In genomic region chr10:5841965-5842364, GRCh38 we compare ENCODE assay signal across 24 cellular contexts. TPM values are rescaled to one million over a fixed set of nuclear protein-coding genes. Genes with fewer than 3 reads are reported as not detected.
DNase-seq lines count a peak whose midpoint lies in the region; ATAC-seq, FAIRE-seq and TF ChIP-seq lines count a peak whose summit lies in the region.
"Had no signal": no experiment of that assay in that cellular context is flagged by ENCODE, and none has a peak within 500 bp of the region (broad histone marks: within the 10 kb centered on the region; RNA-seq: fewer than 3 reads in every experiment).

No MANE protein-coding gene starts in this region.

- no peak overlapping the region for H3K4me3 ChIP-seq in OCI-LY1 (ENCODE audit: low read depth, low read length, poor library complexity, severe bottlenecking)
- H3K4me3 ChIP-seq in K562: no peak overlapping the region
- H3K4me3 ChIP-seq: Peyer's patch, SK-N-MC had no signal

- no peaks in the 10 kb centered on the region for H3K36me3 ChIP-seq in OCI-LY1 (ENCODE audit: insufficient read depth, low read length)
- no peaks in the 10 kb centered on the region for H3K36me3 ChIP-seq in K562 (ENCODE audit: control insufficient read depth, insufficient read depth, low read length)
- H3K36me3 ChIP-seq: BE2C, Peyer's patch had no signal

- TF ChIP-seq RAD21 in K562 (CRISPR knock-in tag; conservative IDR thresholded peaks at IDR 0.05 in 1 of 2, IDR thresholded peaks at IDR 0.05 in 1 of 2): no peak

- H3K27ac ChIP-seq in OCI-LY1 (ENCODE audit: low read depth, low read length, poor library complexity, severe bottlenecking): peak overlapping the region; percentile 98
- H3K27ac ChIP-seq in K562 (ENCODE audit: extremely low read depth, low read depth, low read length): no peak overlapping the region
- H3K27ac ChIP-seq: KMS-11, SK-N-MC had no signal

- intact Hi-C loops in K562 (cut with micrococcal nuclease): no loop called here

- H3K9me3 Mint-ChIP-seq in nephron progenitor cell: no peaks in the 10 kb centered on the region

- peaks cover 64% of the 10 kb centered on the region for H3K4me1 Mint-ChIP-seq in nephron progenitor cell

- no peak for TF ChIP-seq EP300 in K562 (IDR thresholded peaks at IDR 0.05; ENCODE audit: low read length)

- H4K20me1 ChIP-seq in OCI-LY1 (ENCODE audit: insufficient read depth, low read length) (no peaks in the 10 kb centered on the region), K562 (replicated peaks; ENCODE audit: control insufficient read depth, insufficient read depth, low read length) (no peaks in the 10 kb centered on the region)

- DNase-seq in K562 (ENCODE audit: extremely low read depth in 1 of 4, low spot score in 3 of 4) (no peak), nephron progenitor cell (no peak), nucleus accumbens (lab: John Stamatoyannopoulos, UW) (no peak), NCI-H82 (lab: John Stamatoyannopoulos, UW) (no peak)
- DNase-seq in stimulated activated CD4-positive, alpha-beta T cell treated with anti-CD3 and anti-CD28 coated beads, Interleukin-4, amount 100 ng/mL, for 24 hours: no peak
- DNase-seq: BE2C; CD4-positive, CD25-positive, alpha-beta regulatory T cell; MM.1S; NCI-H1048; NCI-H1417; NCI-H1694; NCI-H2029 treated with DMSO at 0.1 percent for 48 hours; NCI-H446 treated with DMSO at 0.1 percent for 48 hours; NCI-H526; Peyer's patch; SIG-M5; SW 1271 had no signal

- H3F3A ChIP-seq in OCI-LY1 (ENCODE audit: insufficient read depth, low read length): peaks cover 19% of the 10 kb centered on the region; the same call in 1 of the 2 replicates

- ATAC-seq in K562 (no peak), GM18511 (IDR thresholded peaks at IDR 0.05; ENCODE audit: unreplicated experiment) (no peak)

- H3K27me3 ChIP-seq in OCI-LY1 (ENCODE audit: insufficient read depth, low read length) (no peaks in the 10 kb centered on the region), K562 (ENCODE audit: control insufficient read depth in 2 of 2, insufficient read depth in 2 of 2, low read length in 2 of 2) (no peaks in the 10 kb centered on the region)
- H3K27me3 ChIP-seq: BE2C, Peyer's patch had no signal

- H3K27ac Mint-ChIP-seq in nephron progenitor cell: peak overlapping the region; percentile 98
- H3K27ac Mint-ChIP-seq: CD4-positive, CD25-positive, alpha-beta regulatory T cell had no signal

- WGBS in K562 (ENCODE audit: insufficient coverage, low coverage, missing lambda C conversion rate): 81% methylated on average over 14 of the region's 14 CpGs

- H3K36me3 Mint-ChIP-seq in nephron progenitor cell (ENCODE audit: low read depth): no peaks in the 10 kb centered on the region
- H3K36me3 Mint-ChIP-seq: CD4-positive, CD25-positive, alpha-beta regulatory T cell had no signal

- H3K9me3 ChIP-seq in OCI-LY1 (ENCODE audit: low read length) (no peaks in the 10 kb centered on the region), K562 (replicated peaks; ENCODE audit: control insufficient read depth, insufficient read depth, low read depth, low read length) (no peaks in the 10 kb centered on the region)
- H3K9me3 ChIP-seq: BE2C, Peyer's patch had no signal

- H3K4me3 Mint-ChIP-seq in nephron progenitor cell: peak overlapping the region; percentile 33
- H3K4me3 Mint-ChIP-seq: CD4-positive, CD25-positive, alpha-beta regulatory T cell had no signal

- BruUV-seq in K562 (replicated peaks; lab: Mats Ljungman, UMichigan): no TSS peak

- FAIRE-seq in K562 (lab: Jason Lieb, UNC): no peak
- FAIRE-seq: GM18507, H54, HTR-8/SVneo had no signal

- H3K9ac ChIP-seq in OCI-LY1 (ENCODE audit: low read length): no peak overlapping the region
- no peak overlapping the region for H3K9ac ChIP-seq in K562 (ENCODE audit: insufficient read depth in 1 of 2, low read depth in 2 of 2, low read length in 2 of 2)
- H3K9ac ChIP-seq: KMS-11 had no signal

- peak overlapping the region; percentile 19; the same call in 1 of the 2 replicates for H3K4me2 ChIP-seq in OCI-LY1 (ENCODE audit: low read length)
- H3K4me2 ChIP-seq in K562 (ENCODE audit: insufficient read depth, low read length): no peak overlapping the region
- H3K4me2 ChIP-seq: KMS-11 had no signal

- H3K4me1 ChIP-seq in OCI-LY1 (ENCODE audit: insufficient read depth, low read length, severe bottlenecking): peaks cover 70% of the 10 kb centered on the region
- H3K4me1 ChIP-seq in K562 (replicated peaks in 1 of 2; ENCODE audit: control insufficient read depth in 2 of 2, insufficient read depth in 2 of 2, low read length in 2 of 2): peaks cover 5 to 9% of the 10 kb centered on the region in 2 experiments

- H3K9me2 ChIP-seq in OCI-LY1 (ENCODE audit: low read depth, low read length): no peaks in the 10 kb centered on the region

- H2AFZ ChIP-seq in OCI-LY1 (ENCODE audit: low read length) (no peak overlapping the region; the same call in 1 of the 2 replicates), K562 (ENCODE audit: low read depth, low read length) (no peak overlapping the region)

- in situ Hi-C loops in K562 (cut with MboI): no loop called here

- peaks cover 8% of the 10 kb centered on the region for H3K27me3 Mint-ChIP-seq in nephron progenitor cell (ENCODE audit: low read depth, poor library complexity)
- H3K27me3 Mint-ChIP-seq: CD4-positive, CD25-positive, alpha-beta regulatory T cell had no signal

- no peak for TF ChIP-seq CTCF in OCI-LY1 (IDR thresholded peaks at IDR 0.05; ENCODE audit: low read length)
- no peak for TF ChIP-seq CTCF in K562 (IDR thresholded peaks at IDR 0.05 in 2 of 3, conservative IDR thresholded peaks at IDR 0.05 in 1 of 3; ENCODE audit: insufficient read depth in 2 of 3, low read depth in 1 of 3, low read length in 3 of 3)
- TF ChIP-seq CTCF in nephron progenitor cell (IDR thresholded peaks at IDR 0.05): no peak

- POLR2A ChIA-PET in K562 (lab: Yijun Ruan, JAX): interaction anchor here (0.6 to 1.7 kb wide), 3 partner anchors 9 to 107 kb away, joined by 3 to 4 read pairs (median 3); no protein-coding TSS in a partner anchor

- CTCF ChIA-PET in K562 (lab: Yijun Ruan, JAX; ENCODE audit: low intra/inter-chr PET ratio): no interaction called here

- TF ChIP-seq POLR2A in K562 (conservative IDR thresholded peaks at IDR 0.05): no peak

- no peaks in the 10 kb centered on the region for H3K79me2 ChIP-seq in OCI-LY1 (ENCODE audit: insufficient read depth, low read length)
- H3K79me2 ChIP-seq in K562 (ENCODE audit: control insufficient read depth, insufficient read depth, low read length): no peaks in the 10 kb centered on the region

- no peaks in the 10 kb centered on the region for H3K9me1 ChIP-seq in K562 (ENCODE audit: control insufficient read depth, insufficient read depth, low read length)

RNA-seq across cellular contexts. Expression of gene GDI2, which starts 28.7 kb away (rescaled TPM):
- 49.2 and 105 TPM in 2 replicates for total RNA-seq in K562 (2011; cell fraction: chromatin; rRNA removed; ENCODE audit: low replicate concordance)
- 46.6 and 50.5 TPM in 2 replicates for total RNA-seq in K562 (2011; cell fraction: nucleolus; rRNA removed)
- 63.9 and 78.0 TPM in 2 replicates for total RNA-seq in K562 (2011; cell fraction: nucleoplasm; rRNA removed)
- 285 and 296 TPM in 2 replicates for total RNA-seq in K562 (2014; rRNA removed)
- total RNA-seq in K562 (2014; rRNA removed; fragmentation: Illumina TruSeq; extraction: Trizol): 350 and 391 TPM in 2 replicates
- total RNA-seq in K562 (2015; rRNA removed; fragmentation: Illumina TruSeq; extraction: Trizol): 378 and 397 TPM in 2 replicates
- 266 and 273 TPM in 2 replicates for total RNA-seq in K562 (2021)
- polyA plus RNA-seq in K562 (2011; rRNA removed): 208 and 287 TPM in 2 replicates
- polyA plus RNA-seq in K562 (2011; cell fraction: cytosol; rRNA removed): 151 and 178 TPM in 2 replicates
- 45.0 and 75.6 TPM in 2 replicates for polyA plus RNA-seq in K562 (2011; cell fraction: nucleus; rRNA removed)
- 220 and 245 TPM in 2 replicates for polyA plus RNA-seq in K562 (2012)
- polyA plus RNA-seq in K562 (2014; fragmentation: Illumina TruSeq; extraction: Trizol): 308 and 352 TPM in 2 replicates
- polyA plus RNA-seq in K562 (2014; fragmentation: Nextera tagmentation; extraction: Ambion mirVana): 100 to 1,000 TPM; 262 to 424 TPM
- 259 and 274 TPM in 2 replicates for polyA plus RNA-seq in K562 (2014; rRNA removed)
- polyA minus RNA-seq in K562 (2011; rRNA and poly(A)+ RNA removed): 387 and 410 TPM in 2 replicates
- polyA minus RNA-seq in K562 (2011; cell fraction: cytosol; rRNA and poly(A)+ RNA removed): 225 and 294 TPM in 2 replicates
- polyA minus RNA-seq in K562 (2011; cell fraction: nucleus; rRNA and poly(A)+ RNA removed): 52.6 and 71.9 TPM in 2 replicates

RNA-seq across cellular contexts. Expression of gene ANKRD16, which starts 47.7 kb away (rescaled TPM):
- total RNA-seq in K562 (2011; cell fraction: chromatin; rRNA removed; ENCODE audit: low replicate concordance): 39.2 and 65.1 TPM in 2 replicates
- total RNA-seq in K562 (2011; cell fraction: nucleolus; rRNA removed): 44.0 and 45.9 TPM in 2 replicates
- 34.3 and 35.3 TPM in 2 replicates for total RNA-seq in K562 (2011; cell fraction: nucleoplasm; rRNA removed)
- total RNA-seq in K562 (2014; rRNA removed) (14.6 and 17.8 TPM in 2 replicates), K562 (2014; rRNA removed; fragmentation: Illumina TruSeq; extraction: Trizol) (4.1 and 4.2 TPM in 2 replicates), K562 (2015; rRNA removed; fragmentation: Illumina TruSeq; extraction: Trizol) (9.0 and 9.5 TPM in 2 replicates), K562 (2021) (13.9 and 14.2 TPM in 2 replicates)
- polyA plus RNA-seq in K562 (2011; rRNA removed) (16.0 and 21.9 TPM in 2 replicates), K562 (2014; fragmentation: Illumina TruSeq; extraction: Trizol) (8.6 and 8.9 TPM in 2 replicates), K562 (2014; fragmentation: Nextera tagmentation; extraction: Ambion mirVana) (1 to 10 TPM; 1.5 to 2.2 TPM), K562 (2014; rRNA removed) (10.4 and 11.6 TPM in 2 replicates)
- 19.2 and 19.7 TPM in 2 replicates for polyA plus RNA-seq in K562 (2011; cell fraction: cytosol; rRNA removed)
- 62.2 and 65.6 TPM in 2 replicates for polyA plus RNA-seq in K562 (2011; cell fraction: nucleus; rRNA removed)
- polyA plus RNA-seq in K562 (2012): 9.1 and 10.1 TPM in 2 replicates
- polyA minus RNA-seq in K562 (2011; rRNA and poly(A)+ RNA removed): 13.3 and 18.5 TPM in 2 replicates
- polyA minus RNA-seq in K562 (2011; cell fraction: cytosol; rRNA and poly(A)+ RNA removed): 6.7 and 11.4 TPM in 2 replicates
- polyA minus RNA-seq in K562 (2011; cell fraction: nucleus; rRNA and poly(A)+ RNA removed): 19.4 and 22.5 TPM in 2 replicates

RNA-seq across cellular contexts. Expression of gene FBH1, which starts 48.1 kb away (rescaled TPM):
- 410 and 519 TPM in 2 replicates for total RNA-seq in K562 (2011; cell fraction: chromatin; rRNA removed; ENCODE audit: low replicate concordance)
- 208 and 256 TPM in 2 replicates for total RNA-seq in K562 (2011; cell fraction: nucleolus; rRNA removed)
- total RNA-seq in K562 (2011; cell fraction: nucleoplasm; rRNA removed): 298 and 374 TPM in 2 replicates
- 80.6 and 87.9 TPM in 2 replicates for total RNA-seq in K562 (2014; rRNA removed)
- total RNA-seq in K562 (2014; rRNA removed; fragmentation: Illumina TruSeq; extraction: Trizol): 77.7 and 77.8 TPM in 2 replicates
- 107 and 108 TPM in 2 replicates for total RNA-seq in K562 (2015; rRNA removed; fragmentation: Illumina TruSeq; extraction: Trizol)
- 93.5 and 95.1 TPM in 2 replicates for total RNA-seq in K562 (2021)
- polyA plus RNA-seq in K562 (2011; rRNA removed): 85.6 and 89.2 TPM in 2 replicates
- polyA plus RNA-seq in K562 (2011; cell fraction: cytosol; rRNA removed): 69.8 and 73.7 TPM in 2 replicates
- 239 and 245 TPM in 2 replicates for polyA plus RNA-seq in K562 (2011; cell fraction: nucleus; rRNA removed)
- polyA plus RNA-seq in K562 (2012): 54.6 and 57.0 TPM in 2 replicates
- 66.3 and 70.1 TPM in 2 replicates for polyA plus RNA-seq in K562 (2014; fragmentation: Illumina TruSeq; extraction: Trizol)
- 10 to 100 TPM; 13.4 to 23.4 TPM for polyA plus RNA-seq in K562 (2014; fragmentation: Nextera tagmentation; extraction: Ambion mirVana)
- polyA plus RNA-seq in K562 (2014; rRNA removed): 69.7 and 73.1 TPM in 2 replicates
- polyA minus RNA-seq in K562 (2011; rRNA and poly(A)+ RNA removed): 138 and 191 TPM in 2 replicates
- 70.7 and 86.7 TPM in 2 replicates for polyA minus RNA-seq in K562 (2011; cell fraction: cytosol; rRNA and poly(A)+ RNA removed)
- 79.0 and 120 TPM in 2 replicates for polyA minus RNA-seq in K562 (2011; cell fraction: nucleus; rRNA and poly(A)+ RNA removed)
